ENCODE assay signal across 8 cellular contexts in genomic region chr17:19992803-19993713, GRCh38. TPM values are rescaled to one million over a fixed set of nuclear protein-coding genes. Genes with fewer than 3 reads are reported as not detected.
DNase-seq lines count a peak whose midpoint lies in the region; ATAC-seq and TF ChIP-seq lines count a peak whose summit lies in the region.

No MANE protein-coding gene starts in this region.

- H3K27ac Mint-ChIP-seq in T-helper 17 cell: no peak overlapping the region

- peak; percentile 90 for TF ChIP-seq CTCF in GM10266 (IDR thresholded peaks at IDR 0.05; ENCODE audit: control insufficient read depth, insufficient read depth, low read depth, missing control alignments)
- TF ChIP-seq CTCF in adrenal gland (IDR thresholded peaks at IDR 0.05): peak; percentile 62 to 89 (median 81)

- no peaks in the 10 kb centered on the region for H3K9me3 ChIP-seq in T-helper 17 cell (ENCODE audit: control insufficient read depth, low read length, poor library complexity, severe bottlenecking)
- no peaks in the 10 kb centered on the region for H3K9me3 ChIP-seq in adrenal gland (replicated peaks in 1 of 3)

- H3K36me3 ChIP-seq in adrenal gland (replicated peaks in 1 of 2): no peaks in the 10 kb centered on the region

- ATAC-seq in HG02884 (IDR thresholded peaks at IDR 0.05; ENCODE audit: unreplicated experiment) (peak; percentile 87), T-helper 17 cell (peak; percentile 100), left cardiac atrium (peak; percentile 98), HG02623 (IDR thresholded peaks at IDR 0.05; ENCODE audit: unreplicated experiment) (no peak)

- no peak for TF ChIP-seq POLR2A in adrenal gland (IDR thresholded peaks at IDR 0.05)

- H3K4me1 ChIP-seq in adrenal gland (replicated peaks in 1 of 2): peaks cover 0 to 4% of the 10 kb centered on the region in 2 donors

- DNase-seq in GM10266 (ENCODE audit: extremely low spot score): peak; percentile 60
- DNase-seq in NCI-H187 (lab: John Stamatoyannopoulos, UW): peak; percentile 21 to 63
- peak; percentile 58 to 59 (median 59) for DNase-seq in T-helper 17 cell
- DNase-seq in adrenal gland: peak; percentile 82 to 96 (median 91)
- peak; percentile 89 for DNase-seq in left cardiac atrium
- peak; percentile 84 for DNase-seq in renal cortical epithelial cell (ENCODE audit: low read depth)

- intact Hi-C loops in adrenal gland (cut with DNase I): loop anchor here in 1 of 2 donors (5.0 to 10.0 kb wide), 2 partner anchors 129 to 322 kb away; no protein-coding TSS in a partner anchor
- intact Hi-C loops in left cardiac atrium (cut with DNase I): loop anchor here (2.0 to 10.0 kb wide), 4 partner anchors 124 to 332 kb away; no protein-coding TSS in a partner anchor

- H3K27me3 Mint-ChIP-seq in T-helper 17 cell: peaks cover 27% of the 10 kb centered on the region

- peak overlapping the region; percentile 45 for H3K4me3 Mint-ChIP-seq in T-helper 17 cell

- no peak overlapping the region for H3K4me3 ChIP-seq in adrenal gland

- 26 to 31% (median 28%) methylated on average over 21 to 24 of the region's 24 CpGs for WGBS in adrenal gland, 4 donors

- peaks cover 2% of the 10 kb centered on the region for H3K4me1 Mint-ChIP-seq in T-helper 17 cell

- H3K36me3 Mint-ChIP-seq in T-helper 17 cell (ENCODE audit: low read depth): no peaks in the 10 kb centered on the region

- H3K27me3 ChIP-seq in adrenal gland: peaks cover 3% of the 10 kb centered on the region

- no peak overlapping the region for H3K27ac ChIP-seq in adrenal gland

RNA-seq across cellular contexts. Expression of gene AKAP10, which starts 15.4 kb away (rescaled TPM):
- 10 to 100 TPM; 39.8 to 41.1 TPM for total RNA-seq in T-helper 17 cell
- 10 to 100 TPM; 21.3 to 52.7 (median 38.2) TPM for total RNA-seq in adrenal gland
- 10 to 100 TPM in 1 of 3 donors, 1 to 10 TPM in 2; 8.1 to 27.7 (median 9.8) TPM for polyA plus RNA-seq in adrenal gland
- total RNA-seq in left cardiac atrium: 10 to 100 TPM; 15.4 to 22.7 TPM
- total RNA-seq in renal cortical epithelial cell: 25.2 and 35.7 TPM in 2 replicates

RNA-seq across cellular contexts. Expression of gene SPECC1, which starts 16.1 kb away (rescaled TPM):
- 10 to 100 TPM; 10.3 to 10.8 TPM for total RNA-seq in T-helper 17 cell
- 10 to 100 TPM; 34.9 to 96.1 (median 45.5) TPM for total RNA-seq in adrenal gland
- polyA plus RNA-seq in adrenal gland: 10 to 100 TPM; 19.2 to 33.0 (median 32.8) TPM
- total RNA-seq in left cardiac atrium: 10 to 100 TPM; 12.6 to 14.2 TPM
- total RNA-seq in renal cortical epithelial cell: 88.7 and 144 TPM in 2 replicates
